In genomic region chr2:43738257-43738656, GRCh38 we compare ENCODE assay signal across 24 cellular contexts.
"Had no signal": no experiment of that assay in that cellular context is flagged by ENCODE, and none has a peak within 500 bp of the region (broad histone marks: within the 10 kb centered on the region; RNA-seq: fewer than 3 reads in every experiment).

No MANE protein-coding gene starts in this region.

- H3K4me3 ChIP-seq: coronary artery, left lung, psoas muscle, sigmoid colon, stomach, thyroid gland, vagina had no signal

- FAIRE-seq: endometrium, frontal cortex had no signal

- H3K27ac Mint-ChIP-seq: effector memory CD8-positive, alpha-beta T cell; immature natural killer cell; natural killer cell; stimulated activated effector memory CD8-positive, alpha-beta T cell treated with anti-CD3 and anti-CD28 coated beads, Interleukin-12 subunit alpha, Interleukin-12 subunit beta, amount 100 ng/mL, for 72 hours had no signal

- DNase-seq: dermis blood vessel endothelial cell; effector memory CD8-positive, alpha-beta T cell; erythroblast; hypothalamus; immature natural killer cell; left cardiac atrium; left lung; natural killer cell; posterior cingulate gyrus; psoas muscle; right cardiac atrium; sigmoid colon; stimulated activated CD4-positive, alpha-beta T cell treated with anti-CD3 and anti-CD28 coated beads, Interleukin-2, amount 100 ng/mL, for 24 hours; stimulated activated CD4-positive, alpha-beta T cell treated with anti-CD3 and anti-CD28 coated beads, Interleukin-4, amount 100 ng/mL, for 24 hours; stimulated activated naive CD4-positive, alpha-beta T cell treated with Interleukin-2 at 50 U/mL for 16 hours; stomach; thyroid gland had no signal

- H3K36me3 Mint-ChIP-seq: immature natural killer cell; natural killer cell; stimulated activated effector memory CD8-positive, alpha-beta T cell treated with anti-CD3 and anti-CD28 coated beads, Interleukin-12 subunit alpha, Interleukin-12 subunit beta, amount 100 ng/mL, for 72 hours had no signal

- H3K4me1 ChIP-seq: left lung, psoas muscle, stomach, thyroid gland, vagina had no signal

- H3K36me3 ChIP-seq: left lung, neutrophil, thyroid gland had no signal

- H3K27me3 ChIP-seq: left lung, sigmoid colon, stomach, thyroid gland, vagina had no signal

- H3K27ac ChIP-seq: left lung, neutrophil, psoas muscle, stomach, thyroid gland, vagina had no signal

- H3K4me3 Mint-ChIP-seq: effector memory CD8-positive, alpha-beta T cell; immature natural killer cell; natural killer cell; neural crest cell; stimulated activated effector memory CD8-positive, alpha-beta T cell treated with anti-CD3 and anti-CD28 coated beads, Interleukin-12 subunit alpha, Interleukin-12 subunit beta, amount 100 ng/mL, for 72 hours had no signal

- ATAC-seq: effector memory CD8-positive, alpha-beta T cell; left lung; natural killer cell; psoas muscle; right cardiac atrium; stimulated activated effector memory CD8-positive, alpha-beta T cell treated with anti-CD3 and anti-CD28 coated beads, Interleukin-12 subunit alpha, Interleukin-12 subunit beta, amount 100 ng/mL, for 72 hours had no signal

- H3K9me3 ChIP-seq: left lung, neutrophil, psoas muscle, sigmoid colon, stomach, thyroid gland, vagina had no signal

- H3K9me3 Mint-ChIP-seq: effector memory CD8-positive, alpha-beta T cell; immature natural killer cell; natural killer cell; neural crest cell; stimulated activated effector memory CD8-positive, alpha-beta T cell treated with anti-CD3 and anti-CD28 coated beads, Interleukin-12 subunit alpha, Interleukin-12 subunit beta, amount 100 ng/mL, for 72 hours had no signal

- H3K4me1 Mint-ChIP-seq: immature natural killer cell; natural killer cell; neural crest cell; stimulated activated effector memory CD8-positive, alpha-beta T cell treated with anti-CD3 and anti-CD28 coated beads, Interleukin-12 subunit alpha, Interleukin-12 subunit beta, amount 100 ng/mL, for 72 hours had no signal
